In genomic region chr1:65420590-65421340, GRCh38 we compare ENCODE assay signal across 8 cellular contexts. TPM values are rescaled to one million over a fixed set of nuclear protein-coding genes. Genes with fewer than 3 reads are reported as not detected.
A peak's percentile ranks its signal among the peaks of the same experiment; 100 is the strongest.
DNase-seq lines count a peak whose midpoint lies in the region; ATAC-seq and TF ChIP-seq lines count a peak whose summit lies in the region.

LEPR (plus strand) TSS chr1:65420668; CDS start chr1:65565566, 144,898 bp downstream.
LEPROT (plus strand) TSS chr1:65420668; CDS start chr1:65420725, 57 bp downstream.

- H4K20me1 ChIP-seq in SU-DHL-6 (ENCODE audit: low read depth, low read length), result no peaks in the 10 kb centered on the region

- H3K4me3 ChIP-seq in HUES6 (ENCODE audit: low read depth, low read length) (peak within 1 kb of the TSS; percentile 99), SU-DHL-6 (ENCODE audit: insufficient read depth, low read length, poor library complexity, severe bottlenecking) (peak within 1 kb of the TSS; percentile 91), fibroblast of the aortic adventitia (ENCODE audit: low read depth, low read length) (peak within 1 kb of the TSS; percentile 84)

- peak within 1 kb of the TSS; percentile 89 for H3K4me2 ChIP-seq in SU-DHL-6 (ENCODE audit: low read depth, low read length, poor library complexity, severe bottlenecking)

- no peaks in the 10 kb centered on the region for H3F3A ChIP-seq in SU-DHL-6 (ENCODE audit: insufficient read depth)

- H3K4me1 ChIP-seq in HUES6 (ENCODE audit: control insufficient read depth, insufficient read depth, low read length), result peaks cover 38% of the 10 kb centered on the region

- H3K9ac ChIP-seq in HUES6 (ENCODE audit: low read length), result peak within 1 kb of the TSS; percentile 98
- peak within 1 kb of the TSS; percentile 76 for H3K9ac ChIP-seq in SU-DHL-6 (ENCODE audit: low read length)

- no peaks in the 10 kb centered on the region for H3K27me3 ChIP-seq in HUES6 (ENCODE audit: control insufficient read depth, insufficient read depth, low read length)
- H3K27me3 ChIP-seq in SU-DHL-6 (ENCODE audit: low read length), result no peaks in the 10 kb centered on the region

- peak; percentile 100 for DNase-seq in DMS53 (lab: John Stamatoyannopoulos, UW)
- DNase-seq in fibroblast of the aortic adventitia (ENCODE audit: low read depth), result no peak
- DNase-seq in pons (ENCODE audit: low spot score), result peak; percentile 66
- DNase-seq in activated CD4-positive, alpha-beta T cell treated with anti-CD3 and anti-CD28 coated beads for 1 hour, result no peak

- H3K9me2 ChIP-seq in SU-DHL-6 (replicated peaks; ENCODE audit: insufficient read depth, low read length), result no peaks in the 10 kb centered on the region

- H3K27ac ChIP-seq in HUES6 (ENCODE audit: low read depth, low read length), result peak within 1 kb of the TSS; percentile 87
- H3K27ac ChIP-seq in SU-DHL-6 (ENCODE audit: low read depth, low read length), result peak within 1 kb of the TSS; percentile 32

- H2AFZ ChIP-seq in SU-DHL-6 (ENCODE audit: low read depth, low read length, severe bottlenecking), result peak within 1 kb of the TSS; percentile 99

- H3K79me2 ChIP-seq in SU-DHL-6 (ENCODE audit: insufficient read depth, low read length), result 0 out of 2 replicates have a peak, but pooled peaks cover 5% of the 10 kb centered on the region

- ATAC-seq in GM19455 (IDR thresholded peaks at IDR 0.05; ENCODE audit: unreplicated experiment), result peak; percentile 53
- no peak for ATAC-seq in GM18909 (IDR thresholded peaks at IDR 0.05; ENCODE audit: poor library complexity, unreplicated experiment)

- no peak for TF ChIP-seq CTCF in SU-DHL-6 (IDR thresholded peaks at IDR 0.05; ENCODE audit: insufficient read depth, low read length, poor library complexity, severe bottlenecking)
- TF ChIP-seq CTCF in fibroblast of the aortic adventitia (IDR thresholded peaks at IDR 0.05; ENCODE audit: insufficient read depth, low read length), result no peak

- H3K36me3 ChIP-seq in HUES6 (ENCODE audit: control insufficient read depth, insufficient read depth, low read length) (peaks cover under 1% of the 10 kb centered on the region; the same call in 1 of the 2 replicates), SU-DHL-6 (ENCODE audit: low read length) (no peaks in the 10 kb centered on the region)

- H3K9me3 ChIP-seq in HUES6 (ENCODE audit: control insufficient read depth, insufficient read depth, low read depth, low read length) (no peaks in the 10 kb centered on the region), SU-DHL-6 (ENCODE audit: insufficient read depth, low read length) (no peaks in the 10 kb centered on the region)

RNA-seq across cellular contexts. Expression of gene LEPR, which starts in this region (rescaled TPM):
- total RNA-seq in fibroblast of the aortic adventitia (ENCODE audit: low replicate concordance), result 6.3 and 6.9 TPM in 2 replicates

RNA-seq across cellular contexts. Expression of gene LEPROT, which starts in this region (rescaled TPM):
- 32.6 and 65.4 TPM in 2 replicates for total RNA-seq in fibroblast of the aortic adventitia (ENCODE audit: low replicate concordance)

Comparison
In these comparisons a context has a peak if more than half of its experiments do, and no peak if none do; other contexts are left out.
1. DNase-seq: peak in DMS53 (single experiment) and pons (single experiment); none in fibroblast of the aortic adventitia (single experiment) and activated CD4-positive, alpha-beta T cell treated with anti-CD3 and anti-CD28 coated beads for 1 hour (single experiment).
2. Peak in every context shown above with its lines, with median percentiles within 50 percentile points of each other: H3K4me3 ChIP-seq.